9 cellular contexts compared by ENCODE assay signal in genomic region chr20:33664762-33665144, GRCh38. TPM values are rescaled to one million over a fixed set of nuclear protein-coding genes. Genes with fewer than 3 reads are reported as not detected.
DNase-seq lines count a peak whose midpoint lies in the region; ATAC-seq and TF ChIP-seq lines count a peak whose summit lies in the region.
"Had no signal": no experiment of that assay in that cellular context is flagged by ENCODE, and none has a peak within 500 bp of the region (broad histone marks: within the 10 kb centered on the region; RNA-seq: fewer than 3 reads in every experiment).

No MANE protein-coding gene starts in this region.

- peak overlapping the region; percentile 83 for H3K27ac Mint-ChIP-seq in osteocyte (ENCODE audit: unreplicated experiment)

- H3K27ac ChIP-seq in DND-41 (ENCODE audit: low read length) (no peak overlapping the region), KMS-11 (peak overlapping the region; percentile 42; the same call in 1 of the 2 replicates), breast epithelium (peak overlapping the region; percentile 89 to 90)

- peak overlapping the region; percentile 84 for H3K4me3 Mint-ChIP-seq in osteocyte (ENCODE audit: unreplicated experiment)

- H4K20me1 ChIP-seq in DND-41 (ENCODE audit: insufficient read depth, low read length) (no peaks in the 10 kb centered on the region), KMS-11 (ENCODE audit: insufficient read depth) (no peaks in the 10 kb centered on the region)

- no peaks in the 10 kb centered on the region for H3K36me3 Mint-ChIP-seq in osteocyte (ENCODE audit: unreplicated experiment)

- H3K36me3 ChIP-seq in DND-41 (ENCODE audit: insufficient read depth, low read length) (peaks cover 9% of the 10 kb centered on the region; the same call in 1 of the 2 replicates), KMS-11 (ENCODE audit: insufficient read depth) (no peaks in the 10 kb centered on the region), breast epithelium (no peaks in the 10 kb centered on the region)

- H3K4me3 ChIP-seq in DND-41 (ENCODE audit: low read depth in 1 of 2, low read length in 2 of 2) (no peak overlapping the region), KMS-11 (IDR thresholded peaks at IDR 0.05; ENCODE audit: insufficient read depth, low read depth, low read length) (no peak overlapping the region), breast epithelium (no peak overlapping the region)

- no peaks in the 10 kb centered on the region for H3K27me3 ChIP-seq in DND-41 (ENCODE audit: insufficient read depth, low read length, poor library complexity)
- H3K27me3 ChIP-seq in KMS-11 (ENCODE audit: insufficient read depth, low read depth) = no peaks in the 10 kb centered on the region
- H3K27me3 ChIP-seq in breast epithelium = no peaks in the 10 kb centered on the region

- no peaks in the 10 kb centered on the region for H3K79me2 ChIP-seq in DND-41 (ENCODE audit: insufficient read depth, low read length)
- peaks cover 9% of the 10 kb centered on the region; the same call in 1 of the 2 replicates for H3K79me2 ChIP-seq in KMS-11 (ENCODE audit: insufficient read depth, low read depth)

- no peak overlapping the region for H2AFZ ChIP-seq in DND-41 (ENCODE audit: low read depth, low read length)
- H2AFZ ChIP-seq in KMS-11 (ENCODE audit: low read depth) = no peak overlapping the region

- peaks cover 21% of the 10 kb centered on the region for H3K4me1 ChIP-seq in DND-41 (ENCODE audit: insufficient read depth, low read length)
- H3K4me1 ChIP-seq in KMS-11 (ENCODE audit: low read depth, poor library complexity, severe bottlenecking) = peaks cover 57% of the 10 kb centered on the region
- peaks cover 0 to 5% of the 10 kb centered on the region in 2 donors for H3K4me1 ChIP-seq in breast epithelium

- H3K4me2 ChIP-seq in DND-41 (ENCODE audit: insufficient read depth, low read length) (0 out of 2 replicates have a peak overlapping the region, but pooled peaks have one; percentile 84), KMS-11 (peak overlapping the region; percentile 96)

- no peaks in the 10 kb centered on the region for H3K9me3 Mint-ChIP-seq in osteocyte (ENCODE audit: unreplicated experiment)

- intact Hi-C loops in breast epithelium (cut with DNase I; ENCODE audit: low total_unique reads) = no loop called here

- H3K9ac ChIP-seq in DND-41 (ENCODE audit: low read depth, low read length) (no peak overlapping the region), KMS-11 (no peak overlapping the region)

- no peak for ATAC-seq in DND-41 (ENCODE audit: insufficient read depth, low read depth)
- no peak for ATAC-seq in GM19324 (IDR thresholded peaks at IDR 0.05; ENCODE audit: low FRiP score, unreplicated experiment)

- peaks cover 20% of the 10 kb centered on the region for H3K4me1 Mint-ChIP-seq in osteocyte (ENCODE audit: unreplicated experiment)

- no peaks in the 10 kb centered on the region for H3K9me3 ChIP-seq in DND-41 (ENCODE audit: insufficient read depth, low read length, severe bottlenecking)
- H3K9me3 ChIP-seq in breast epithelium = no peaks in the 10 kb centered on the region

- H3K27me3 Mint-ChIP-seq in osteocyte (ENCODE audit: unreplicated experiment) = no peaks in the 10 kb centered on the region

- no peak for TF ChIP-seq POLR2A in breast epithelium (IDR thresholded peaks at IDR 0.05)

- TF ChIP-seq CTCF in DND-41 (IDR thresholded peaks at IDR 0.05; ENCODE audit: borderline replicate concordance, extremely low read depth, low read length, poor library complexity, severe bottlenecking) = no peak
- no peak for TF ChIP-seq CTCF in KMS-11 (conservative IDR thresholded peaks at IDR 0.05; ENCODE audit: low read depth, low read length)
- TF ChIP-seq CTCF in breast epithelium (IDR thresholded peaks at IDR 0.05) = no peak
- no peak for TF ChIP-seq CTCF in osteocyte (IDR thresholded peaks at IDR 0.05)

- DNase-seq in DND-41 = no peak
- DNase-seq in breast epithelium (ENCODE audit: low spot score in 2 of 2) = no peak
- no peak for DNase-seq in osteocyte (ENCODE audit: extremely low spot score, unreplicated experiment)
- no peak for DNase-seq in hippocampal formation (lab: John Stamatoyannopoulos, UW)
- no peak for DNase-seq in NCI-H146 (lab: John Stamatoyannopoulos, UW)
- DNase-seq: OCI-M1, retina had no signal

RNA-seq across cellular contexts. Expression of gene ACTL10, which starts 2.0 kb away (rescaled TPM):
- 1 to 10 TPM; 1.4 to 3.4 (median 2.6) TPM for total RNA-seq in breast epithelium
- total RNA-seq in osteocyte = 0.52 and 0.54 TPM in 2 replicates

RNA-seq across cellular contexts. Expression of gene C20orf144, which starts 2.6 kb away (rescaled TPM):
- total RNA-seq in breast epithelium (under 1 TPM; 0.16 to 0.33 (median 0.29) TPM), osteocyte (0.13 and 0.37 TPM in 2 replicates)

RNA-seq across cellular contexts. Expression of gene NECAB3, which starts 9.5 kb away (rescaled TPM):
- total RNA-seq in breast epithelium (10 to 100 TPM; 23.4 to 37.3 (median 28.5) TPM), osteocyte (29.1 and 30.0 TPM in 2 replicates)

RNA-seq across cellular contexts. Expression of gene E2F1, which starts 21.4 kb away (rescaled TPM):
- total RNA-seq in breast epithelium (1 to 10 TPM in 1 of 3 donors, under 1 TPM in 2; 0.33 to 2.2 (median 0.88) TPM), osteocyte (5.6 and 6.3 TPM in 2 replicates)

RNA-seq across cellular contexts. Expression of gene PXMP4, which starts 55.4 kb away (rescaled TPM):
- total RNA-seq in breast epithelium = 10 to 100 TPM in 1 of 3 donors, 1 to 10 TPM in 2; 7.9 to 14.3 (median 9.1) TPM
- total RNA-seq in osteocyte = 2.1 and 3.4 TPM in 2 replicates
